Comparison of ENCODE assay signal across 18 cellular contexts in the genomic region with DNA sequence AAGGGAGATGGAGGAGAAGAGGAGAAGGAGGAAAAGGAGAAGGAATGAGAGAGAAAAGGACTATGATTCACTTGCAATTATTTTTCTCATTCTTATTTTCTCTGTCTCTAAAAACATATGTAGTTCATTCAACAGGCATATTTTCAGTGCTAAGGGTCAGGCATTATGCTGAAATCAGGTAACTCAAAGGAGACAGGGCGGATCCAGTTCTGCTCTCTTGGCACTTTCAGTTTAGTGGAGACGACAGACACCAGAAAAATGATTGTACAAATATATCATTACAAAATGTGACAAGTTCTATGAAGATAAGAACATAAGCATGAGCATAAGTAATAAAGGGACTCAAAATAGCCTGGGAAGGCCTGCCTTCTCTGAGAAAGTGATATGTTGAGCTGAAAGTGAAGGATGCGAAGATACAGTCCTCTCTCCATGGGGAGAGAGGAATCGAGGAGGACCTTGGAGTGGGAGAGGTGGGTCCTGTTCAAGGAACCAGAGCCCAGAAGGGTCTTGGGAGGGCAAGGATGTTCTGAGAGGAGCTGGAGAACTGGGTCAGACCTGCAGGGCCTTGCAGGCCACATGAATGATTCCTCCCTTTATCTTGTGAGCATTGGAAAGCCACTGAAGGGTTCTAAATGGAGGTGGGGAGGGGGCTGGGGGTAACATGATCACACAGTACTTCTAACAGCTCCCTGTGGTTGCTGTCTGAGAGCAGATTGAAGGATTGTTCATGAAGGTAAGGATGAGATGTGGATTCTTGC. TPM values are rescaled to one million over a fixed set of nuclear protein-coding genes. Genes with fewer than 3 reads are reported as not detected.
DNase-seq lines count a peak whose midpoint lies in the region; ATAC-seq and TF ChIP-seq lines count a peak whose summit lies in the region.
"Had no signal": no experiment of that assay in that cellular context is flagged by ENCODE, and none has a peak within 500 bp of the region (broad histone marks: within the 10 kb centered on the region; RNA-seq: fewer than 3 reads in every experiment).

No MANE protein-coding gene starts in this region.

- peaks cover 7% of the 10 kb centered on the region for H3K9me3 Mint-ChIP-seq in Caco-2 (ENCODE audit: unreplicated experiment)
- H3K9me3 Mint-ChIP-seq in neural progenitor cell, result no peaks in the 10 kb centered on the region
- H3K9me3 Mint-ChIP-seq: CD8-positive, alpha-beta memory T cell had no signal

- no peaks in the 10 kb centered on the region for H3K9me3 ChIP-seq in Caco-2
- H3K9me3 ChIP-seq in body of pancreas, result no peaks in the 10 kb centered on the region
- no peaks in the 10 kb centered on the region for H3K9me3 ChIP-seq in neural progenitor cell (ENCODE audit: low read depth)
- H3K9me3 ChIP-seq: BE2C had no signal

- H3K79me2 ChIP-seq in neural progenitor cell (ENCODE audit: low read depth), result no peaks in the 10 kb centered on the region

- peak overlapping the region; percentile 18 for H2AFZ ChIP-seq in neural progenitor cell (replicated peaks)

- H3K9ac ChIP-seq in neural progenitor cell, result no peak overlapping the region

- CTCF ChIA-PET in Caco-2 (lab: Charles Lee), result interaction anchor here (0.6 kb wide), 1 partner anchor 141 kb away, joined by 4 read pairs; a partner anchor contains a TSS
- CTCF ChIA-PET in GM10248 (lab: Yijun Ruan, JAX), result interaction anchor here (1.0 kb wide), 1 partner anchor 47 kb away, joined by 3 read pairs; no protein-coding TSS in a partner anchor

- BruUV-seq in Caco-2 (replicated peaks; lab: Mats Ljungman, UMichigan), result no TSS peak

- ATAC-seq in body of pancreas (no peak), left lobe of liver (peak; percentile 53)

- H3K27ac Mint-ChIP-seq in Caco-2 (ENCODE audit: unreplicated experiment) (peak overlapping the region; percentile 33), neural progenitor cell (no peak overlapping the region)
- H3K27ac Mint-ChIP-seq: CD4-positive, CD25-positive, alpha-beta regulatory T cell had no signal

- no peaks in the 10 kb centered on the region for H3F3A ChIP-seq in neural progenitor cell (ENCODE audit: low read depth)

- no peak for TF ChIP-seq POLR2A in body of pancreas (IDR thresholded peaks at IDR 0.05)

- peaks cover 51% of the 10 kb centered on the region for H3K4me1 ChIP-seq in Caco-2
- peaks cover 47% of the 10 kb centered on the region for H3K4me1 ChIP-seq in body of pancreas
- no peaks in the 10 kb centered on the region for H3K4me1 ChIP-seq in neural progenitor cell
- H3K4me1 ChIP-seq: BE2C had no signal

- H3K27me3 ChIP-seq in Caco-2 (replicated peaks; ENCODE audit: control insufficient read depth, insufficient read depth, low read length), result no peaks in the 10 kb centered on the region
- no peaks in the 10 kb centered on the region for H3K27me3 ChIP-seq in body of pancreas
- H3K27me3 ChIP-seq in neural progenitor cell, result peaks cover 3% of the 10 kb centered on the region
- H3K27me3 ChIP-seq: BE2C had no signal

- H3K4me1 Mint-ChIP-seq in Caco-2 (ENCODE audit: low read depth, unreplicated experiment), result peaks cover 46% of the 10 kb centered on the region
- peaks cover 3% of the 10 kb centered on the region for H3K4me1 Mint-ChIP-seq in neural progenitor cell
- H3K4me1 Mint-ChIP-seq: CD4-positive, CD25-positive, alpha-beta regulatory T cell; CD8-positive, alpha-beta memory T cell had no signal

- H3K27ac ChIP-seq in body of pancreas (peak overlapping the region; percentile 20 to 88 (median 44)), neural progenitor cell (no peak overlapping the region)
- H3K27ac ChIP-seq: HL-60 had no signal

- H3K4me3 ChIP-seq in Caco-2 (ENCODE audit: low read depth, low read length) (no peak overlapping the region), body of pancreas (no peak overlapping the region), neural progenitor cell (no peak overlapping the region)

- H3K4me2 ChIP-seq in neural progenitor cell, result no peak overlapping the region

- H3K36me3 Mint-ChIP-seq in Caco-2 (ENCODE audit: insufficient read depth, unreplicated experiment) (peaks cover 18% of the 10 kb centered on the region), neural progenitor cell (no peaks in the 10 kb centered on the region)
- H3K36me3 Mint-ChIP-seq: CD4-positive, CD25-positive, alpha-beta regulatory T cell; CD8-positive, alpha-beta memory T cell had no signal

- POLR2A ChIA-PET in Caco-2 (lab: Charles Lee), result interaction anchor here (0.5 kb wide), 1 partner anchor 75 kb away, joined by 3 read pairs; no protein-coding TSS in a partner anchor
- POLR2A ChIA-PET in GM10248 (lab: Yijun Ruan, JAX), result no interaction called here

- H3K36me3 ChIP-seq in Caco-2 (ENCODE audit: control insufficient read depth, insufficient read depth, low read length) (no peaks in the 10 kb centered on the region), body of pancreas (replicated peaks in 1 of 2; ENCODE audit: insufficient read depth in 1 of 2, low read depth in 2 of 2) (no peaks in the 10 kb centered on the region), neural progenitor cell (no peaks in the 10 kb centered on the region)
- H3K36me3 ChIP-seq: BE2C had no signal

- intact Hi-C loops in Caco-2 (cut with micrococcal nuclease; ENCODE audit: unreplicated experiment), result no loop called here
- intact Hi-C loops in body of pancreas (cut with DNase I), result no loop called here

- TF ChIP-seq CTCF in Caco-2 (IDR thresholded peaks at IDR 0.05; ENCODE audit: insufficient read depth in 1 of 2, low read depth in 1 of 2, low read length in 1 of 2, severe bottlenecking in 1 of 2, unreplicated experiment in 1 of 2), result no peak
- no peak for TF ChIP-seq CTCF in body of pancreas (IDR thresholded peaks at IDR 0.05)
- no peak for TF ChIP-seq CTCF in neural progenitor cell (IDR thresholded peaks at IDR 0.05)
- no peak for TF ChIP-seq CTCF in GM10248 (IDR thresholded peaks at IDR 0.05; ENCODE audit: control extremely low read depth, extremely low read depth, low read depth, missing control alignments)

- no peak overlapping the region for H3K4me3 Mint-ChIP-seq in Caco-2 (ENCODE audit: unreplicated experiment)
- H3K4me3 Mint-ChIP-seq in neural progenitor cell, result no peak overlapping the region
- H3K4me3 Mint-ChIP-seq: CD4-positive, CD25-positive, alpha-beta regulatory T cell; CD8-positive, alpha-beta memory T cell had no signal

- DNase-seq in Caco-2 (no peak), body of pancreas (no peak), left lobe of liver (ENCODE audit: low spot score) (no peak), neural progenitor cell (ENCODE audit: low spot score) (no peak), NCI-H1436 treated with DMSO at 0.1 percent for 48 hours (lab: John Stamatoyannopoulos, UW) (no peak), GM10248 (ENCODE audit: extremely low spot score) (no peak), T-helper 2 cell (no peak), GOT3 (lab: John Stamatoyannopoulos, UW) (no peak)
- DNase-seq: ACHN; BE2C; C1 segment of cervical spinal cord; CD4-positive, CD25-positive, alpha-beta regulatory T cell; CD8-positive, alpha-beta memory T cell; COR-L47; HCEC 1CT; IMR-90; KBM-7 had no signal

- no peaks in the 10 kb centered on the region for H4K20me1 ChIP-seq in neural progenitor cell (ENCODE audit: low read depth)

- 79 to 80% methylated on average over 4 of the region's 4 CpGs for WGBS in body of pancreas, 2 donors

- H3K27me3 Mint-ChIP-seq in Caco-2 (ENCODE audit: insufficient read depth, unreplicated experiment), result no peaks in the 10 kb centered on the region
- peaks cover under 1% of the 10 kb centered on the region for H3K27me3 Mint-ChIP-seq in neural progenitor cell (ENCODE audit: insufficient read depth, low read depth)

RNA-seq across cellular contexts. Expression of a gene that starts 58.6 kb away (rescaled TPM):
- total RNA-seq in Caco-2 (2022) (2.6 and 3.3 TPM in 2 replicates), body of pancreas (1 to 10 TPM; 2.3 to 3.3 TPM), left lobe of liver (0.50 TPM), neural progenitor cell (ENCODE audit: low replicate concordance) (1.8 and 2.4 TPM in 2 replicates)
- total RNA-seq: CD4-positive, CD25-positive, alpha-beta regulatory T cell had no signal
